Comparison of ENCODE assay signal across 1 cellular context in the genomic region with DNA sequence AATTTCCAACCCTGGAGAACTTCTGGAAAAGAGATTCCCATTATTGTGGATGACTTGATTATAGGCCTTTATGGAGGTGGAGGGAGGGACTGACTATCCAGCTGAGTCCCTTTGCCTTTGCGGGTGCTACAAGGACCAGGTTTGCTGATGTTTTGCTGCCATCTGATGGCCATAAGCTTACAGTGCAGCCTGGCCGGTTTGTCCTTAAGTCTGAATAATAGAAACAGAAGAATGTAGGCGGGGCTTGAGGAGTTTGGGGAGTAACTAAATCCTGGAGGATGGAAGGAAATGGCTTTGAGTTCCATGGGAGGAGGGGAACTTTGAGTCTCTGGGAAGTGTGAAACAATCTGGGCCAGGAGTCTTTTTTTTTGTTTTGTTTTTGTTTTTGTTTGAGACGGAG.
TF ChIP-seq lines count a peak whose summit lies in the region.

No MANE protein-coding gene starts in this region.

TF ChIP-seq in K562, 482 proteins besides CTCF, POLR2A, EP300 and RAD21 (continued from another document):
- TF ChIP-seq, protein P1, sequence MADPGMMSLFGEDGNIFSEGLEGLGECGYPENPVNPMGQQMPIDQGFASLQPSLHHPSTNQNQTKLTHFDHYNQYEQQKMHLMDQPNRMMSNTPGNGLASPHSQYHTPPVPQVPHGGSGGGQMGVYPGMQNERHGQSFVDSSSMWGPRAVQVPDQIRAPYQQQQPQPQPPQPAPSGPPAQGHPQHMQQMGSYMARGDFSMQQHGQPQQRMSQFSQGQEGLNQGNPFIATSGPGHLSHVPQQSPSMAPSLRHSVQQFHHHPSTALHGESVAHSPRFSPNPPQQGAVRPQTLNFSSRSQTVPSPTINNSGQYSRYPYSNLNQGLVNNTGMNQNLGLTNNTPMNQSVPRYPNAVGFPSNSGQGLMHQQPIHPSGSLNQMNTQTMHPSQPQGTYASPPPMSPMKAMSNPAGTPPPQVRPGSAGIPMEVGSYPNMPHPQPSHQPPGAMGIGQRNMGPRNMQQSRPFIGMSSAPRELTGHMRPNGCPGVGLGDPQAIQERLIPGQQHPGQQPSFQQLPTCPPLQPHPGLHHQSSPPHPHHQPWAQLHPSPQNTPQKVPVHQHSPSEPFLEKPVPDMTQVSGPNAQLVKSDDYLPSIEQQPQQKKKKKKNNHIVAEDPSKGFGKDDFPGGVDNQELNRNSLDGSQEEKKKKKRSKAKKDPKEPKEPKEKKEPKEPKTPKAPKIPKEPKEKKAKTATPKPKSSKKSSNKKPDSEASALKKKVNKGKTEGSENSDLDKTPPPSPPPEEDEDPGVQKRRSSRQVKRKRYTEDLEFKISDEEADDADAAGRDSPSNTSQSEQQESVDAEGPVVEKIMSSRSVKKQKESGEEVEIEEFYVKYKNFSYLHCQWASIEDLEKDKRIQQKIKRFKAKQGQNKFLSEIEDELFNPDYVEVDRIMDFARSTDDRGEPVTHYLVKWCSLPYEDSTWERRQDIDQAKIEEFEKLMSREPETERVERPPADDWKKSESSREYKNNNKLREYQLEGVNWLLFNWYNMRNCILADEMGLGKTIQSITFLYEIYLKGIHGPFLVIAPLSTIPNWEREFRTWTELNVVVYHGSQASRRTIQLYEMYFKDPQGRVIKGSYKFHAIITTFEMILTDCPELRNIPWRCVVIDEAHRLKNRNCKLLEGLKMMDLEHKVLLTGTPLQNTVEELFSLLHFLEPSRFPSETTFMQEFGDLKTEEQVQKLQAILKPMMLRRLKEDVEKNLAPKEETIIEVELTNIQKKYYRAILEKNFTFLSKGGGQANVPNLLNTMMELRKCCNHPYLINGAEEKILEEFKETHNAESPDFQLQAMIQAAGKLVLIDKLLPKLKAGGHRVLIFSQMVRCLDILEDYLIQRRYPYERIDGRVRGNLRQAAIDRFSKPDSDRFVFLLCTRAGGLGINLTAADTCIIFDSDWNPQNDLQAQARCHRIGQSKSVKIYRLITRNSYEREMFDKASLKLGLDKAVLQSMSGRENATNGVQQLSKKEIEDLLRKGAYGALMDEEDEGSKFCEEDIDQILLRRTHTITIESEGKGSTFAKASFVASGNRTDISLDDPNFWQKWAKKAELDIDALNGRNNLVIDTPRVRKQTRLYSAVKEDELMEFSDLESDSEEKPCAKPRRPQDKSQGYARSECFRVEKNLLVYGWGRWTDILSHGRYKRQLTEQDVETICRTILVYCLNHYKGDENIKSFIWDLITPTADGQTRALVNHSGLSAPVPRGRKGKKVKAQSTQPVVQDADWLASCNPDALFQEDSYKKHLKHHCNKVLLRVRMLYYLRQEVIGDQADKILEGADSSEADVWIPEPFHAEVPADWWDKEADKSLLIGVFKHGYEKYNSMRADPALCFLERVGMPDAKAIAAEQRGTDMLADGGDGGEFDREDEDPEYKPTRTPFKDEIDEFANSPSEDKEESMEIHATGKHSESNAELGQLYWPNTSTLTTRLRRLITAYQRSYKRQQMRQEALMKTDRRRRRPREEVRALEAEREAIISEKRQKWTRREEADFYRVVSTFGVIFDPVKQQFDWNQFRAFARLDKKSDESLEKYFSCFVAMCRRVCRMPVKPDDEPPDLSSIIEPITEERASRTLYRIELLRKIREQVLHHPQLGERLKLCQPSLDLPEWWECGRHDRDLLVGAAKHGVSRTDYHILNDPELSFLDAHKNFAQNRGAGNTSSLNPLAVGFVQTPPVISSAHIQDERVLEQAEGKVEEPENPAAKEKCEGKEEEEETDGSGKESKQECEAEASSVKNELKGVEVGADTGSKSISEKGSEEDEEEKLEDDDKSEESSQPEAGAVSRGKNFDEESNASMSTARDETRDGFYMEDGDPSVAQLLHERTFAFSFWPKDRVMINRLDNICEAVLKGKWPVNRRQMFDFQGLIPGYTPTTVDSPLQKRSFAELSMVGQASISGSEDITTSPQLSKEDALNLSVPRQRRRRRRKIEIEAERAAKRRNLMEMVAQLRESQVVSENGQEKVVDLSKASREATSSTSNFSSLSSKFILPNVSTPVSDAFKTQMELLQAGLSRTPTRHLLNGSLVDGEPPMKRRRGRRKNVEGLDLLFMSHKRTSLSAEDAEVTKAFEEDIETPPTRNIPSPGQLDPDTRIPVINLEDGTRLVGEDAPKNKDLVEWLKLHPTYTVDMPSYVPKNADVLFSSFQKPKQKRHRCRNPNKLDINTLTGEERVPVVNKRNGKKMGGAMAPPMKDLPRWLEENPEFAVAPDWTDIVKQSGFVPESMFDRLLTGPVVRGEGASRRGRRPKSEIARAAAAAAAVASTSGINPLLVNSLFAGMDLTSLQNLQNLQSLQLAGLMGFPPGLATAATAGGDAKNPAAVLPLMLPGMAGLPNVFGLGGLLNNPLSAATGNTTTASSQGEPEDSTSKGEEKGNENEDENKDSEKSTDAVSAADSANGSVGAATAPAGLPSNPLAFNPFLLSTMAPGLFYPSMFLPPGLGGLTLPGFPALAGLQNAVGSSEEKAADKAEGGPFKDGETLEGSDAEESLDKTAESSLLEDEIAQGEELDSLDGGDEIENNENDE (IDR thresholded peaks at IDR 0.05; ENCODE audit: low read depth, low read length), result no peak
- TF ChIP-seq ZNF384 (IDR thresholded peaks at IDR 0.05; ENCODE audit: low read depth, low read length), result no peak
- TF ChIP-seq TBL1XR1 (IDR thresholded peaks at IDR 0.05; ENCODE audit: low read length in 2 of 2), result no peak
- no peak for TF ChIP-seq PYGO2 (tag; IDR thresholded peaks at IDR 0.05)
- TF ChIP-seq, protein P2, sequence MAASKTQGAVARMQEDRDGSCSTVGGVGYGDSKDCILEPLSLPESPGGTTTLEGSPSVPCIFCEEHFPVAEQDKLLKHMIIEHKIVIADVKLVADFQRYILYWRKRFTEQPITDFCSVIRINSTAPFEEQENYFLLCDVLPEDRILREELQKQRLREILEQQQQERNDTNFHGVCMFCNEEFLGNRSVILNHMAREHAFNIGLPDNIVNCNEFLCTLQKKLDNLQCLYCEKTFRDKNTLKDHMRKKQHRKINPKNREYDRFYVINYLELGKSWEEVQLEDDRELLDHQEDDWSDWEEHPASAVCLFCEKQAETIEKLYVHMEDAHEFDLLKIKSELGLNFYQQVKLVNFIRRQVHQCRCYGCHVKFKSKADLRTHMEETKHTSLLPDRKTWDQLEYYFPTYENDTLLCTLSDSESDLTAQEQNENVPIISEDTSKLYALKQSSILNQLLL (CRISPR knock-in tag; IDR thresholded peaks at IDR 0.05; ENCODE audit: borderline replicate concordance), result no peak
- TF ChIP-seq ZNF778 (CRISPR knock-in tag; IDR thresholded peaks at IDR 0.05), result no peak
- 0 out of 2 replicates have a peak, but pooled peaks have one; percentile 2 for TF ChIP-seq JUND (IDR thresholded peaks at IDR 0.05; ENCODE audit: borderline replicate concordance, low read depth, low read length)
- TF ChIP-seq JUND (tag; IDR thresholded peaks at IDR 0.05; ENCODE audit: borderline replicate concordance, low read depth, low read length), result no peak
- peak; percentile 39; the same call in 1 of the 2 replicates for TF ChIP-seq TFAP4 (CRISPR knock-in tag; IDR thresholded peaks at IDR 0.05; ENCODE audit: borderline replicate concordance)
- TF ChIP-seq, protein P3, sequence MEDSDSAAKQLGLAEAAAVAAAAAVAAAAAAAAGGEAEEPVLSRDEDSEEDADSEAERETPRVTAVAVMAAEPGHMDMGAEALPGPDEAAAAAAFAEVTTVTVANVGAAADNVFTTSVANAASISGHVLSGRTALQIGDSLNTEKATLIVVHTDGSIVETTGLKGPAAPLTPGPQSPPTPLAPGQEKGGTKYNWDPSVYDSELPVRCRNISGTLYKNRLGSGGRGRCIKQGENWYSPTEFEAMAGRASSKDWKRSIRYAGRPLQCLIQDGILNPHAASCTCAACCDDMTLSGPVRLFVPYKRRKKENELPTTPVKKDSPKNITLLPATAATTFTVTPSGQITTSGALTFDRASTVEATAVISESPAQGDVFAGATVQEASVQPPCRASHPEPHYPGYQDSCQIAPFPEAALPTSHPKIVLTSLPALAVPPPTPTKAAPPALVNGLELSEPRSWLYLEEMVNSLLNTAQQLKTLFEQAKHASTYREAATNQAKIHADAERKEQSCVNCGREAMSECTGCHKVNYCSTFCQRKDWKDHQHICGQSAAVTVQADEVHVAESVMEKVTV (CRISPR knock-in tag; IDR thresholded peaks at IDR 0.05), result peak; percentile 96
- no peak for TF ChIP-seq KLF6 (CRISPR knock-in tag; IDR thresholded peaks at IDR 0.05; ENCODE audit: borderline replicate concordance)
- no peak for TF ChIP-seq NR3C1 (CRISPR knock-in tag; IDR thresholded peaks at IDR 0.05)
- no peak for TF ChIP-seq RBM34 (IDR thresholded peaks at IDR 0.05; ENCODE audit: borderline replicate concordance, insufficient read depth, low read length)
- no peak for TF ChIP-seq ETV5 (CRISPR knock-in tag; IDR thresholded peaks at IDR 0.05; ENCODE audit: low read depth)
- no peak for TF ChIP-seq ZSCAN32 (CRISPR knock-in tag; IDR thresholded peaks at IDR 0.05)
- TF ChIP-seq ZFPM2 (CRISPR knock-in tag; IDR thresholded peaks at IDR 0.05), result no peak
- no peak for TF ChIP-seq SMARCE1 (IDR thresholded peaks at IDR 0.05)
- TF ChIP-seq TBP (optimal IDR thresholded peaks at IDR 0.05; ENCODE audit: low read depth, low read length), result peak; percentile 27
- no peak for TF ChIP-seq PCBP1 (IDR thresholded peaks at IDR 0.05; ENCODE audit: low read depth, low read length, poor library complexity, severe bottlenecking)
- TF ChIP-seq TEAD2 (tag; IDR thresholded peaks at IDR 0.05), result no peak
- peak; percentile 62; the same call in 1 of the 2 replicates for TF ChIP-seq STAG1 (CRISPR knock-in tag; IDR thresholded peaks at IDR 0.05; ENCODE audit: borderline replicate concordance)
- TF ChIP-seq TOE1 (IDR thresholded peaks at IDR 0.05; ENCODE audit: borderline replicate concordance), result no peak
- no peak for TF ChIP-seq TOE1 (CRISPR knock-in tag; IDR thresholded peaks at IDR 0.05; ENCODE audit: borderline replicate concordance, low read depth)
- TF ChIP-seq, protein P4, sequence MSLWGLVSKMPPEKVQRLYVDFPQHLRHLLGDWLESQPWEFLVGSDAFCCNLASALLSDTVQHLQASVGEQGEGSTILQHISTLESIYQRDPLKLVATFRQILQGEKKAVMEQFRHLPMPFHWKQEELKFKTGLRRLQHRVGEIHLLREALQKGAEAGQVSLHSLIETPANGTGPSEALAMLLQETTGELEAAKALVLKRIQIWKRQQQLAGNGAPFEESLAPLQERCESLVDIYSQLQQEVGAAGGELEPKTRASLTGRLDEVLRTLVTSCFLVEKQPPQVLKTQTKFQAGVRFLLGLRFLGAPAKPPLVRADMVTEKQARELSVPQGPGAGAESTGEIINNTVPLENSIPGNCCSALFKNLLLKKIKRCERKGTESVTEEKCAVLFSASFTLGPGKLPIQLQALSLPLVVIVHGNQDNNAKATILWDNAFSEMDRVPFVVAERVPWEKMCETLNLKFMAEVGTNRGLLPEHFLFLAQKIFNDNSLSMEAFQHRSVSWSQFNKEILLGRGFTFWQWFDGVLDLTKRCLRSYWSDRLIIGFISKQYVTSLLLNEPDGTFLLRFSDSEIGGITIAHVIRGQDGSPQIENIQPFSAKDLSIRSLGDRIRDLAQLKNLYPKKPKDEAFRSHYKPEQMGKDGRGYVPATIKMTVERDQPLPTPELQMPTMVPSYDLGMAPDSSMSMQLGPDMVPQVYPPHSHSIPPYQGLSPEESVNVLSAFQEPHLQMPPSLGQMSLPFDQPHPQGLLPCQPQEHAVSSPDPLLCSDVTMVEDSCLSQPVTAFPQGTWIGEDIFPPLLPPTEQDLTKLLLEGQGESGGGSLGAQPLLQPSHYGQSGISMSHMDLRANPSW (CRISPR knock-in tag; IDR thresholded peaks at IDR 0.05), result no peak
- peak; percentile 89 for TF ChIP-seq SMC3 (conservative IDR thresholded peaks at IDR 0.05; ENCODE audit: insufficient read depth, low read depth, low read length)
- TF ChIP-seq GATAD2B (IDR thresholded peaks at IDR 0.05; ENCODE audit: borderline replicate concordance), result peak; percentile 47; the same call in 1 of the 2 replicates
- peak; percentile 38; the same call in 1 of the 2 replicates for TF ChIP-seq ARID2 (IDR thresholded peaks at IDR 0.05)
- no peak for TF ChIP-seq NFE2L1 (tag; IDR thresholded peaks at IDR 0.05; ENCODE audit: borderline replicate concordance, low read depth)
- TF ChIP-seq SNRNP70 (optimal IDR thresholded peaks at IDR 0.05; ENCODE audit: low read depth, low read length), result no peak
- TF ChIP-seq, protein P5, sequence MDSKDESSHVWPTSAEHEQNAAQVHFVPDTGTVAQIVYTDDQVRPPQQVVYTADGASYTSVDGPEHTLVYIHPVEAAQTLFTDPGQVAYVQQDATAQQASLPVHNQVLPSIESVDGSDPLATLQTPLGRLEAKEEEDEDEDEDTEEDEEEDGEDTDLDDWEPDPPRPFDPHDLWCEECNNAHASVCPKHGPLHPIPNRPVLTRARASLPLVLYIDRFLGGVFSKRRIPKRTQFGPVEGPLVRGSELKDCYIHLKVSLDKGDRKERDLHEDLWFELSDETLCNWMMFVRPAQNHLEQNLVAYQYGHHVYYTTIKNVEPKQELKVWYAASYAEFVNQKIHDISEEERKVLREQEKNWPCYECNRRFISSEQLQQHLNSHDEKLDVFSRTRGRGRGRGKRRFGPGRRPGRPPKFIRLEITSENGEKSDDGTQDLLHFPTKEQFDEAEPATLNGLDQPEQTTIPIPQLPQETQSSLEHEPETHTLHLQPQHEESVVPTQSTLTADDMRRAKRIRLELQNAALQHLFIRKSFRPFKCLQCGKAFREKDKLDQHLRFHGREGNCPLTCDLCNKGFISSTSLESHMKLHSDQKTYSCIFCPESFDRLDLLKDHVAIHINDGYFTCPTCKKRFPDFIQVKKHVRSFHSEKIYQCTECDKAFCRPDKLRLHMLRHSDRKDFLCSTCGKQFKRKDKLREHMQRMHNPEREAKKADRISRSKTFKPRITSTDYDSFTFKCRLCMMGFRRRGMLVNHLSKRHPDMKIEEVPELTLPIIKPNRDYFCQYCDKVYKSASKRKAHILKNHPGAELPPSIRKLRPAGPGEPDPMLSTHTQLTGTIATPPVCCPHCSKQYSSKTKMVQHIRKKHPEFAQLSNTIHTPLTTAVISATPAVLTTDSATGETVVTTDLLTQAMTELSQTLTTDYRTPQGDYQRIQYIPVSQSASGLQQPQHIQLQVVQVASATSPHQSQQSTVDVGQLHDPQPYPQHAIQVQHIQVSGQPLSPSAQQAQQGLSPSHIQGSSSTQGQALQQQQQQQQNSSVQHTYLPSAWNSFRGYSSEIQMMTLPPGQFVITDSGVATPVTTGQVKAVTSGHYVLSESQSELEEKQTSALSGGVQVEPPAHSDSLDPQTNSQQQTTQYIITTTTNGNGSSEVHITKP (IDR thresholded peaks at IDR 0.05; ENCODE audit: partially characterized antibody), result no peak
- no peak for TF ChIP-seq ZNF586 (CRISPR knock-in tag; conservative IDR thresholded peaks at IDR 0.05)
